In the genomic region with DNA sequence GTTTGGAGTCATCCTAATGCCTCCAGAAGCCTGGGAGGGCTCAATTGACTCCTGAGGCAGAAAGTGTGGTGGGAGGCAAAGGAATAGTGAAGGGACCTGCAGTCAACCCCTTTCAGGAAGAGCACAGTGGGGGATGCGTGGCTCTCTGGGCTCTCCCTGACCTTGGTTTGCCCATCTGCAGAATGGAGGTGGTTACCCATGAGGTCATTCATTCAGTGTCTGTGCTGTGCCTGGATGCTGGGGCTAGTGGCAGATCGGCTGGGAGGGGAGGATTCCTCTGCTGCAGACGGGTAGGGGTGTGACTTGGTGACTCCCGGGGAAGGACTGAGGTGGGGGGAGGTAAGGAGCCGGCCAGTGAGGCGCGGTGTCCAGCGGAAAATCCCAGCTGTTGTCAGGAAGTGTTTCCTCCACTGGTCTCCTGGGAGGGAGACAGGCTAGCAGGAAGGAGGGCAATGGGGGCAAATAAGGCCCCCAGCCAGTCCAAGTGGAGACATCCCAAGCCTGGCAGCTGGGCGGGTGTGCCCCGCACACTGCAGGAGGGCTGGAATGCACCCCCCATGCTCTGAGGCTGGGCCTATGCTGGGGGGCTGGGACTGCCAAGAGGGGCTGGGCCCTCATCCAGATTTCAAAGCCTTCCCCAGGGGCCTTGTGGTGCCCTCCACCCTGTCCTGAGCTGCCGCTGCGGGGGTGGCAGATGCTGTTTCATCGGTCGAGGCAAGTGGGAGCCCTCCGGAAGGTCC, we compare ENCODE assay signal across 10 cellular contexts. TPM values are rescaled to one million over a fixed set of nuclear protein-coding genes. Genes with fewer than 3 reads are reported as not detected.
DNase-seq lines count a peak whose midpoint lies in the region; ATAC-seq and TF ChIP-seq lines count a peak whose summit lies in the region.
"Had no signal": no experiment of that assay in that cellular context is flagged by ENCODE, and none has a peak within 500 bp of the region (broad histone marks: within the 10 kb centered on the region; RNA-seq: fewer than 3 reads in every experiment).

No MANE protein-coding gene starts in this region.

- H3K9me3 Mint-ChIP-seq in naive thymus-derived CD8-positive, alpha-beta T cell = no peaks in the 10 kb centered on the region

- H3K36me3 Mint-ChIP-seq in naive thymus-derived CD8-positive, alpha-beta T cell = no peaks in the 10 kb centered on the region
- H3K36me3 Mint-ChIP-seq: activated naive CD8-positive, alpha-beta T cell had no signal

- DNase-seq in A172 (ENCODE audit: low spot score) (peak; percentile 97), astrocyte of the cerebellum (ENCODE audit: low read depth) (no peak), kidney glomerular epithelial cell (lab: John Stamatoyannopoulos, UW) (peak; percentile 84), substantia nigra (lab: John Stamatoyannopoulos, UW) (peak in 15 of 49 donors; percentile 35 to 81 (median 55))
- no peak for DNase-seq in activated CD8-positive, alpha-beta memory T cell treated with anti-CD3 and anti-CD28 coated beads for 24 hours
- DNase-seq in naive thymus-derived CD8-positive, alpha-beta T cell = no peak
- DNase-seq: DND-41 had no signal

- peak overlapping the region in 1 of 10 donors; percentile 68 for H3K4me3 Mint-ChIP-seq in naive thymus-derived CD8-positive, alpha-beta T cell

- H3K27ac Mint-ChIP-seq in naive thymus-derived CD8-positive, alpha-beta T cell = peak overlapping the region in 4 of 10 donors; percentile 46 to 68 (median 60)
- H3K27ac Mint-ChIP-seq: activated naive CD8-positive, alpha-beta T cell had no signal

- peaks cover 13 to 86% (median 27%) of the 10 kb centered on the region in 4 donors for H3K4me1 Mint-ChIP-seq in naive thymus-derived CD8-positive, alpha-beta T cell

- in situ Hi-C loops in astrocyte of the cerebellum (cut with HindIII; ENCODE audit: low sequenced_read_pairs) = no loop called here

- peak overlapping the region; percentile 98 for H3K27ac ChIP-seq in substantia nigra (ENCODE audit: low read depth, low read length, poor library complexity, severe bottlenecking)

- H3K27me3 Mint-ChIP-seq in naive thymus-derived CD8-positive, alpha-beta T cell = peaks cover 0 to 15% (median 4%) of the 10 kb centered on the region in 5 donors
- H3K27me3 Mint-ChIP-seq: activated naive CD8-positive, alpha-beta T cell had no signal

- ATAC-seq in HG02798 (IDR thresholded peaks at IDR 0.05; ENCODE audit: poor library complexity, unreplicated experiment) (peak; percentile 21), GM18511 (IDR thresholded peaks at IDR 0.05; ENCODE audit: unreplicated experiment) (no peak)
- ATAC-seq in naive thymus-derived CD8-positive, alpha-beta T cell = no peak

- TF ChIP-seq CTCF in astrocyte of the cerebellum (IDR thresholded peaks at IDR 0.05; ENCODE audit: low read depth, low read length, missing control alignments) = no peak

- POLR2A ChIA-PET in naive thymus-derived CD8-positive, alpha-beta T cell (lab: Charles Lee) = interaction anchor here (0.6 to 1.7 kb wide), 6 partner anchors 9 to 55 kb away, joined by 3 to 7 read pairs (median 4); no protein-coding TSS in a partner anchor

- peak overlapping the region; percentile 20 for H3K4me3 ChIP-seq in astrocyte of the cerebellum (ENCODE audit: low read depth, low read length)

RNA-seq across cellular contexts. Expression of a gene that starts 10.9 kb away (rescaled TPM):
- total RNA-seq in A172 (2014; rRNA removed; shearing (Covaris generic)) = 162 and 189 TPM in 2 replicates
- total RNA-seq in naive thymus-derived CD8-positive, alpha-beta T cell = 1 to 10 TPM; 6.8 to 8.3 TPM
- polyA plus RNA-seq in naive thymus-derived CD8-positive, alpha-beta T cell = 10 to 100 TPM in 1 of 3 donors, 1 to 10 TPM in 2; 2.6 to 24.6 (median 3.7) TPM

Comparison
In these comparisons a context has a peak if more than half of its experiments do, and no peak if none do; other contexts are left out.
1. DNase-seq: peak in A172 (single experiment) and kidney glomerular epithelial cell (single experiment); none in astrocyte of the cerebellum (single experiment), activated CD8-positive, alpha-beta memory T cell treated with anti-CD3 and anti-CD28 coated beads for 24 hours (single experiment) and naive thymus-derived CD8-positive, alpha-beta T cell (0 of 10).
2. RNA of a gene that starts 10.9 kb away (total RNA-seq): 162 to 189 TPM in A172; 6.8 to 8.3 TPM in naive thymus-derived CD8-positive, alpha-beta T cell; every median in the first group is over 10 times any median in the second.